Comparison of ENCODE assay signal across 17 cellular contexts in genomic region chr4:170884965-170885583, GRCh38.
A peak's percentile ranks its signal among the peaks of the same experiment; 100 is the strongest.
DNase-seq lines count a peak whose midpoint lies in the region; ATAC-seq, FAIRE-seq and TF ChIP-seq lines count a peak whose summit lies in the region.
"Had no signal": no experiment of that assay in that cellular context is flagged by ENCODE, and none has a peak within 500 bp of the region (broad histone marks: within the 10 kb centered on the region; RNA-seq: fewer than 3 reads in every experiment).

No MANE protein-coding gene starts in this region.

- H3K36me3 ChIP-seq in GM23338 (ENCODE audit: insufficient read depth) = no peaks in the 10 kb centered on the region
- H3K36me3 ChIP-seq in GM12878 (ENCODE audit: control insufficient read depth in 2 of 2, insufficient read depth in 2 of 2, low read length in 1 of 2) = no peaks in the 10 kb centered on the region
- H3K36me3 ChIP-seq: HAP-1 had no signal

- H3F3A ChIP-seq in GM23338 (replicated peaks; ENCODE audit: low read depth) = no peaks in the 10 kb centered on the region

- H3K4me3 Mint-ChIP-seq in GM23338 = no peak overlapping the region
- H3K4me3 Mint-ChIP-seq: CD14-positive monocyte had no signal

- RAD21 ChIA-PET in GM12878 (lab: Charles Lee; ENCODE audit: unreplicated experiment) = no interaction called here

- no peaks in the 10 kb centered on the region for H3K9me3 ChIP-seq in GM12878 (replicated peaks; ENCODE audit: control insufficient read depth, insufficient read depth, low read length)
- H3K9me3 ChIP-seq: HAP-1 had no signal

- H3K4me3 ChIP-seq in GM23338 = no peak overlapping the region
- no peak overlapping the region for H3K4me3 ChIP-seq in GM12878
- H3K4me3 ChIP-seq: HAP-1 had no signal

- H3K27ac ChIP-seq in GM23338 (ENCODE audit: low read depth) (peak overlapping the region; percentile 75), GM12878 (ENCODE audit: control insufficient read depth, insufficient read depth) (no peak overlapping the region), foreskin keratinocyte (no peak overlapping the region)

- H3K4me1 Mint-ChIP-seq in GM23338 = peaks cover 14% of the 10 kb centered on the region
- H3K4me1 Mint-ChIP-seq: CD14-positive monocyte had no signal

- H3K27me3 ChIP-seq in GM23338 (ENCODE audit: insufficient read depth) (no peaks in the 10 kb centered on the region), GM12878 (replicated peaks in 1 of 2; ENCODE audit: control insufficient read depth in 2 of 2, insufficient read depth in 2 of 2, low read length in 1 of 2) (no peaks in the 10 kb centered on the region), foreskin keratinocyte (no peaks in the 10 kb centered on the region)

- DNase-seq in GM23338 (ENCODE audit: low spot score) (peak; percentile 8), NCI-H526 treated with DMSO at 0.1 percent for 48 hours (lab: John Stamatoyannopoulos, UW) (peak; percentile 54), GM12878 (ENCODE audit: low read depth, low spot score) (no peak), foreskin keratinocyte (peak; percentile 39 to 40), glomerular visceral epithelial cell (ENCODE audit: extremely low spot score) (no peak), dedifferentiated amniotic fluid mesenchymal stem cell (ENCODE audit: extremely low spot score) (no peak)
- DNase-seq: GDM1; NCI-H1092; NCI-H1436; NCI-H187 treated with DMSO at 0.1 percent for 48 hours; NCI-H2107; NK-92 treated with Interleukin-12 subunit alpha and Interleukin-12 subunit beta, amount 100 ng/mL, for 24 hours; SIG-M5 had no signal

- TF ChIP-seq RAD21 in GM12878 (IDR thresholded peaks at IDR 0.05; ENCODE audit: insufficient read depth, low read depth, low read length) = no peak

- CTCF ChIA-PET in GM12878 (lab: Yijun Ruan, JAX) = interaction anchor here (0.6 to 1.3 kb wide), 2 partner anchors 15 to 32 kb away, joined by 3 to 4 read pairs; no protein-coding TSS in a partner anchor

- no peaks in the 10 kb centered on the region for H4K20me1 ChIP-seq in GM23338 (replicated peaks; ENCODE audit: insufficient read depth)
- H4K20me1 ChIP-seq in GM12878 (ENCODE audit: control insufficient read depth, insufficient read depth) = no peaks in the 10 kb centered on the region

- H2AFZ ChIP-seq in GM23338 (no peak overlapping the region), GM12878 (ENCODE audit: control insufficient read depth, low read depth, low read length) (no peak overlapping the region)

- H3K9ac ChIP-seq in GM12878 (ENCODE audit: control insufficient read depth, insufficient read depth, low read length) = no peak overlapping the region

- BruUV-seq in GM12878 (replicated peaks; lab: Mats Ljungman, UMichigan) = no TSS peak

- ATAC-seq in GM23338 (no peak), GM12878 (peak; percentile 34; the same call in 1 of the 3 replicates), foreskin keratinocyte (peak; percentile 50), GM19455 (IDR thresholded peaks at IDR 0.05; ENCODE audit: unreplicated experiment) (no peak)

- H3K27me3 Mint-ChIP-seq in GM23338 (ENCODE audit: insufficient read depth, low read depth, poor library complexity) = no peaks in the 10 kb centered on the region

- H3K4me2 ChIP-seq in GM23338 (peak overlapping the region; percentile 1; the same call in 1 of the 2 replicates), GM12878 (ENCODE audit: control insufficient read depth, insufficient read depth) (no peak overlapping the region)

- POLR2A ChIA-PET in GM12878 (lab: Charles Lee) = no interaction called here

- peaks cover 34% of the 10 kb centered on the region for H3K36me3 Mint-ChIP-seq in GM23338 (ENCODE audit: low read depth)
- H3K36me3 Mint-ChIP-seq: CD14-positive monocyte had no signal

- H3K4me1 ChIP-seq in GM23338 (ENCODE audit: insufficient read depth) (peaks cover 14% of the 10 kb centered on the region; the same call in 1 of the 2 replicates), GM12878 (ENCODE audit: control insufficient read depth, insufficient read depth, low read length) (no peaks in the 10 kb centered on the region), foreskin keratinocyte (no peaks in the 10 kb centered on the region)

- SMC1A ChIA-PET in GM12878 (lab: Charles Lee; ENCODE audit: uncharacterized antibody, unreplicated experiment) = interaction anchor here (0.6 to 0.7 kb wide), 2 partner anchors 312 to 732 kb away, joined by 3 read pairs; no protein-coding TSS in a partner anchor

- peak overlapping the region; percentile 65; the same call in 1 of the 2 replicates for H3K27ac Mint-ChIP-seq in GM23338
- H3K27ac Mint-ChIP-seq: CD14-positive monocyte had no signal

- no peak for TF ChIP-seq CTCF in GM23338 (conservative IDR thresholded peaks at IDR 0.05; ENCODE audit: low read depth in 2 of 2)
- no peak for TF ChIP-seq CTCF in GM12878 (IDR thresholded peaks at IDR 0.05 in 2 of 3, conservative IDR thresholded peaks at IDR 0.05 in 1 of 3; ENCODE audit: control insufficient read depth in 2 of 3, extremely low read depth in 1 of 3, insufficient read depth in 1 of 3, low read depth in 3 of 3, low read length in 3 of 3)
- no peak for TF ChIP-seq CTCF in foreskin keratinocyte (conservative IDR thresholded peaks at IDR 0.05)

- TF ChIP-seq POLR2A in GM12878 (IDR thresholded peaks at IDR 0.05; ENCODE audit: low read depth, low read length) = no peak

- no peak for FAIRE-seq in GM12878 (lab: Jason Lieb, UNC)
- FAIRE-seq: GM19239 had no signal

- H3K79me2 ChIP-seq in GM23338 (replicated peaks; ENCODE audit: insufficient read depth) (no peaks in the 10 kb centered on the region), GM12878 (ENCODE audit: control insufficient read depth, insufficient read depth, low read length) (no peaks in the 10 kb centered on the region)

- H3K9me3 Mint-ChIP-seq in GM23338 = peaks cover 19% of the 10 kb centered on the region; the same call in 1 of the 3 replicates

- in situ Hi-C loops in GM12878 (cut with MboI) = no loop called here

- TF ChIP-seq EP300 in GM12878 (IDR thresholded peaks at IDR 0.05; ENCODE audit: borderline replicate concordance in 1 of 2, control insufficient read depth in 1 of 2, low read depth in 2 of 2, low read length in 2 of 2) = no peak

- 0% methylated on average over 1 of the region's 1 CpG for WGBS in GM12878 (ENCODE audit: insufficient coverage, insufficient replicate concordance, low lambda C conversion rate, missing lambda C conversion rate)

- no peaks in the 10 kb centered on the region; the same call in none of the 2 replicates for H3K9me2 ChIP-seq in GM23338 (ENCODE audit: insufficient read depth)

- intact Hi-C loops in GM12878 (cut with micrococcal nuclease; ENCODE audit: unreplicated experiment) = no loop called here

TF ChIP-seq in GM23338, 12 proteins besides CTCF, POLR2A, EP300 and RAD21:
- TF ChIP-seq JUNB (IDR thresholded peaks at IDR 0.05; ENCODE audit: unreplicated experiment) (no peak), NANOG (IDR thresholded peaks at IDR 0.05; ENCODE audit: borderline replicate concordance) (peak; percentile 89)
TF ChIP-seq in GM23338: peak in this region for 1.

TF ChIP-seq in GM12878, 131 proteins besides CTCF, POLR2A, EP300 and RAD21:
- no peak for TF ChIP-seq CHD4 (IDR thresholded peaks at IDR 0.05)
- peak; percentile 42; the same call in 1 of the 2 replicates for TF ChIP-seq ZBTB40 (IDR thresholded peaks at IDR 0.05; ENCODE audit: borderline replicate concordance)

Comparison
In these comparisons a context has a peak if more than half of its experiments do, and no peak if none do; other contexts are left out.
1. ATAC-seq: peak in GM12878 (single experiment) and foreskin keratinocyte (single experiment); none in GM23338 (single experiment) and GM19455 (single experiment).
2. DNase-seq: peak in GM23338 (single experiment), NCI-H526 treated with DMSO at 0.1 percent for 48 hours (single experiment) and foreskin keratinocyte (2 of 2); none in GM12878 (single experiment), glomerular visceral epithelial cell (single experiment) and dedifferentiated amniotic fluid mesenchymal stem cell (single experiment).